17 cellular contexts compared by ENCODE assay signal in the genomic region with DNA sequence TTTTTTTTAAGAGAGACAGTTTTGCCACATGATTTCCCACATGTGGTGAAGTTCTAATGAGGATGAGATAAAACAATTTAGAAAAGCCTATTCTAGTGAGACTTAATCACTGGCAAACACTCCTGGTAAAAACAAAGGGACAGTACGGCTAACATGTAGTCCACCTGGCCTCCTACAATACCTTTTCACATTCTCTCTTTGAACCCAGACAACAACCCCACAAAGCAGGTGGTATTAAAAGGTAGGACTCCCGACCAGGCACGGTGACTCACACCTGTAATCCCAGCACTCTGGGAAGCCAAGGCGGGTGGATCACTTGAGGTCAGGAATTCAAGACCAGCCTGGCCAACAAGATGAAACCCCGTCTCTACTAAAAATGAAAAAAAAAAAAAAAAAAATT.
"Had no signal": no experiment of that assay in that cellular context is flagged by ENCODE, and none has a peak within 500 bp of the region (broad histone marks: within the 10 kb centered on the region; RNA-seq: fewer than 3 reads in every experiment).

No MANE protein-coding gene starts in this region.

- H3K4me3 ChIP-seq: gastrocnemius medialis, heart left ventricle, tibial artery, uterus had no signal

- DNase-seq: activated CD4-positive, alpha-beta T cell treated with anti-CD3 and anti-CD28 coated beads, Interleukin-2, amount 50 U/mL, for 4 hours; activated CD4-positive, CD25-positive, alpha-beta regulatory T cell treated with anti-CD3 and anti-CD28 coated beads, Interleukin-2, amount 50 U/mL, for 72 hours; activated naive CD4-positive, alpha-beta T cell; activated naive CD8-positive, alpha-beta T cell treated with anti-CD3 and anti-CD28 coated beads, Interleukin-2, amount 10 ng/mL, durations not matched to agents 7 days and 5 days; activated T-cell treated with anti-CD3 and anti-CD28 coated beads for 4 hours; brain microvascular endothelial cell; cortex of kidney; effector CD4-positive, alpha-beta T cell; gastrocnemius medialis; heart left ventricle; left colon; naive B cell; posterior cingulate gyrus; T1000; tibial artery; uterus had no signal

- H3K27me3 ChIP-seq: brain microvascular endothelial cell, gastrocnemius medialis, heart left ventricle, tibial artery, uterus had no signal

- H3K36me3 ChIP-seq: brain microvascular endothelial cell, gastrocnemius medialis, tibial artery, uterus had no signal

- H3K27ac ChIP-seq: brain microvascular endothelial cell, gastrocnemius medialis, heart left ventricle, tibial artery had no signal

- ATAC-seq: gastrocnemius medialis; heart left ventricle; left colon; stimulated activated memory B cell treated with anti-CD40 and anti-IgM and Interleukin-4, amounts not matched to agents 10 μg/mL and 1 μg/mL and 100 μg/mL, for 72 hours had no signal

- H3K4me1 ChIP-seq: tibial artery had no signal

- H3K9me3 ChIP-seq: gastrocnemius medialis, heart left ventricle, tibial artery, uterus had no signal
